8 cellular contexts compared by ENCODE assay signal in genomic region chr12:2812290-2813213, GRCh38. TPM values are rescaled to one million over a fixed set of nuclear protein-coding genes. Genes with fewer than 3 reads are reported as not detected.
DNase-seq lines count a peak whose midpoint lies in the region; ATAC-seq and TF ChIP-seq lines count a peak whose summit lies in the region.

Gene ITFG2, plus strand, starts transcription at chr12:2812668. Its CDS starts 93 bp downstream, at chr12:2812761.

- POLR2A ChIA-PET in RWPE1 (lab: Yijun Ruan, JAX; ENCODE audit: low non-redundant PET), result no interaction called here

- TF ChIP-seq CTCF in LNCaP clone FGC (IDR thresholded peaks at IDR 0.05; ENCODE audit: control insufficient read depth, extremely low read depth, insufficient read depth) (no peak), RWPE1 (conservative IDR thresholded peaks at IDR 0.05; ENCODE audit: low read depth) (no peak)

- H3K27me3 Mint-ChIP-seq in activated T-helper 17 cell treated with anti-CD3 and anti-CD28 coated beads, Interleukin-2, amount 50 U/mL, for 72 hours, result no peaks in the 10 kb centered on the region
- H3K27me3 Mint-ChIP-seq in naive B cell, result no peaks in the 10 kb centered on the region
- no peaks in the 10 kb centered on the region for H3K27me3 Mint-ChIP-seq in stimulated activated memory B cell treated with anti-CD40 and anti-IgM and Interleukin-4, amounts not matched to agents 10 μg/mL and 1 μg/mL and 100 μg/mL, for 72 hours

- H3K4me3 Mint-ChIP-seq in activated T-helper 17 cell treated with anti-CD3 and anti-CD28 coated beads, Interleukin-2, amount 50 U/mL, for 72 hours, result peak within 1 kb of the TSS; percentile 99
- H3K4me3 Mint-ChIP-seq in naive B cell, result peak within 1 kb of the TSS; percentile 94 to 100 (median 99)
- H3K4me3 Mint-ChIP-seq in stimulated activated memory B cell treated with anti-CD40 and anti-IgM and Interleukin-4, amounts not matched to agents 10 μg/mL and 1 μg/mL and 100 μg/mL, for 72 hours, result peak within 1 kb of the TSS; percentile 100

- peaks cover 6% of the 10 kb centered on the region for H3K4me1 Mint-ChIP-seq in activated T-helper 17 cell treated with anti-CD3 and anti-CD28 coated beads, Interleukin-2, amount 50 U/mL, for 72 hours
- H3K4me1 Mint-ChIP-seq in naive B cell, result peaks cover 11 to 42% (median 23%) of the 10 kb centered on the region in 3 donors
- peaks cover 20% of the 10 kb centered on the region for H3K4me1 Mint-ChIP-seq in stimulated activated memory B cell treated with anti-CD40 and anti-IgM and Interleukin-4, amounts not matched to agents 10 μg/mL and 1 μg/mL and 100 μg/mL, for 72 hours

- peak; percentile 96 for ATAC-seq in activated T-helper 17 cell treated with anti-CD3 and anti-CD28 coated beads, Interleukin-2, amount 50 U/mL, for 72 hours (replicated peaks)
- peak; percentile 92 to 93 for ATAC-seq in naive B cell (ENCODE audit: low read depth in 2 of 2)
- ATAC-seq in stimulated activated memory B cell treated with anti-CD40 and anti-IgM and Interleukin-4, amounts not matched to agents 10 μg/mL and 1 μg/mL and 100 μg/mL, for 72 hours, result peak; percentile 99

- peaks cover 26% of the 10 kb centered on the region for H3K36me3 Mint-ChIP-seq in activated T-helper 17 cell treated with anti-CD3 and anti-CD28 coated beads, Interleukin-2, amount 50 U/mL, for 72 hours (ENCODE audit: low read depth)
- no peaks in the 10 kb centered on the region for H3K36me3 Mint-ChIP-seq in naive B cell
- peaks cover 8% of the 10 kb centered on the region for H3K36me3 Mint-ChIP-seq in stimulated activated memory B cell treated with anti-CD40 and anti-IgM and Interleukin-4, amounts not matched to agents 10 μg/mL and 1 μg/mL and 100 μg/mL, for 72 hours

- DNase-seq in EH (ENCODE audit: low read depth) (peak; percentile 99), GOT3 (lab: John Stamatoyannopoulos, UW) (peak; percentile 91), LNCaP clone FGC (ENCODE audit: low read depth) (peak; percentile 97), RWPE1 (ENCODE audit: low spot score) (peak; percentile 94), fibroblast of gingiva (ENCODE audit: low read depth) (peak; percentile 98), naive B cell (peak; percentile 96)

- CTCF ChIA-PET in RWPE1 (lab: Yijun Ruan, JAX), result interaction anchor here (1.0 kb wide), 1 partner anchor 28 kb away, joined by 3 read pairs; no protein-coding TSS in a partner anchor

- H3K27ac ChIP-seq in RWPE1, result peak within 1 kb of the TSS; percentile 85

- peak within 1 kb of the TSS; percentile 100 for H3K27ac Mint-ChIP-seq in activated T-helper 17 cell treated with anti-CD3 and anti-CD28 coated beads, Interleukin-2, amount 50 U/mL, for 72 hours
- H3K27ac Mint-ChIP-seq in naive B cell, result peak within 1 kb of the TSS; percentile 95 to 100 (median 100)
- H3K27ac Mint-ChIP-seq in stimulated activated memory B cell treated with anti-CD40 and anti-IgM and Interleukin-4, amounts not matched to agents 10 μg/mL and 1 μg/mL and 100 μg/mL, for 72 hours, result peak within 1 kb of the TSS; percentile 95

- H3K4me3 ChIP-seq in LNCaP clone FGC (ENCODE audit: low read depth, low read length), result peak within 1 kb of the TSS; percentile 86

- no peaks in the 10 kb centered on the region for H3K9me3 Mint-ChIP-seq in activated T-helper 17 cell treated with anti-CD3 and anti-CD28 coated beads, Interleukin-2, amount 50 U/mL, for 72 hours
- peaks cover 0 to 2% (median 0%) of the 10 kb centered on the region in 7 donors for H3K9me3 Mint-ChIP-seq in naive B cell
- H3K9me3 Mint-ChIP-seq in stimulated activated memory B cell treated with anti-CD40 and anti-IgM and Interleukin-4, amounts not matched to agents 10 μg/mL and 1 μg/mL and 100 μg/mL, for 72 hours, result no peaks in the 10 kb centered on the region

RNA-seq across cellular contexts. Expression of gene ITFG2, which starts in this region (rescaled TPM):
- 10 to 100 TPM; 34.8 to 43.8 TPM for total RNA-seq in activated T-helper 17 cell treated with anti-CD3 and anti-CD28 coated beads, Interleukin-2, amount 50 U/mL, for 72 hours
- polyA plus RNA-seq in naive B cell (ENCODE audit: low read depth in 6 of 6), result 100 to 1,000 TPM in 2 of 6 donors, 10 to 100 TPM in 4; 66.7 to 108 (median 74.7) TPM

Comparison
In these comparisons a context has a peak if more than half of its experiments do, and no peak if none do; other contexts are left out.
1. Peak in every context shown above with its lines: DNase-seq, ATAC-seq, H3K4me3 ChIP-seq and H3K27ac ChIP-seq.